ENCODE assay signal across 1 cellular context in genomic region chr7:2307690-2308107, GRCh38.
TF ChIP-seq lines count a peak whose summit lies in the region.

No MANE protein-coding gene starts in this region.

TF ChIP-seq in GM12878, 131 proteins besides CTCF, POLR2A, EP300 and RAD21 (continued from another document):
- TF ChIP-seq ZBTB11 (CRISPR knock-in tag; IDR thresholded peaks at IDR 0.05) (no peak), NR2C2 (IDR thresholded peaks at IDR 0.05; ENCODE audit: borderline replicate concordance, control insufficient read depth, insufficient read length, low read depth) (no peak), RELB (IDR thresholded peaks at IDR 0.05; ENCODE audit: low read depth) (peak; percentile 97), GATAD2B (conservative IDR thresholded peaks at IDR 0.05; ENCODE audit: low read depth) (peak; percentile 78), IKZF2 (IDR thresholded peaks at IDR 0.05) (peak; percentile 98), NKRF (conservative IDR thresholded peaks at IDR 0.05) (no peak), ESRRA (IDR thresholded peaks at IDR 0.05; ENCODE audit: low read length) (no peak), PBX3 (IDR thresholded peaks at IDR 0.05; ENCODE audit: insufficient replicate concordance, low read depth, low read length) (no peak), CREB1 (IDR thresholded peaks at IDR 0.05; ENCODE audit: low read depth) (peak; percentile 80), NFIC (IDR thresholded peaks at IDR 0.05; ENCODE audit: low read depth, low read length) (peak; percentile 85), POU2F2 (IDR thresholded peaks at IDR 0.05; ENCODE audit: borderline replicate concordance, low read depth, low read length) (peak; percentile 86), BACH1 (IDR thresholded peaks at IDR 0.05; ENCODE audit: borderline replicate concordance) (no peak), ATF7 (IDR thresholded peaks at IDR 0.05; ENCODE audit: low read depth) (peak; percentile 82), SMAD5 (IDR thresholded peaks at IDR 0.05; ENCODE audit: low read depth) (no peak), PAX8 (IDR thresholded peaks at IDR 0.05) (0 out of 2 replicates have a peak, but pooled peaks have one; percentile 63), CBX3 (IDR thresholded peaks at IDR 0.05; ENCODE audit: borderline replicate concordance, low read depth) (no peak)
